24 cellular contexts compared by ENCODE assay signal in the genomic region with DNA sequence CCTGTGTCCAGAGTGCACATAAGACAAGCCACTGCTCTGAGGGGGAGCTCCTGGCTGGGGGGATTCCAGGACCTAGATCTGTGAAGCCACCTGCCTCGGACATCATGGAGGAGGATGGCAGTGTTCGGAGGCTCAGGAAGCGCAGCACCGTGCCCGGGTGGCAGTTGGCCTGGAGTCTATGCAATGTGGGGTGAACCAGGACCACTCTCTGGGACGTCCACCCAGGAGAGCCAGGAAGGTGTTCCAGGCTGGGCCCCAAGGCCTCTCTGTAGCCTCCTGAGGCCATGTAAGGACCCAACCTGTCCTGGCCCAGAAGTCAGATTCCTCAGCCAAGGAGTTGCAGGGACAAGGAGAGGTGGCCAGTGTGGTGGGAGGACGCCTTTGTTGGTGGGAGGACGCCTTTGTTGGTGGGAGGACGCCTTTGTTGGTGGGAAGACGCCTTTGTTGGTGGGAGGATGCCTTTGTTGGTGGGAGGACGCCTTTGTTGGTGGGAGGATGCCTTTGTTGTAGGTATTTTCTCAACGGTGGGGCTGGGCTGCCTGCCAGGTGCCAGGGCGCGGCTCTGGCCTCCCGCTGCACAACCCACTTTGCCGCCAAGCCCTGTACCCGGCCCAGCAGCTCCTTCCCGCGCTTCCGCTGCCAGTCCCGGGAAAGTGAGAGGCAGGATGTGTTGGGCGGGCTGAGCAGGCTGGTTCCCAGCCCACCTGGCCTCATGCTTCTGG. TPM values are rescaled to one million over a fixed set of nuclear protein-coding genes. Genes with fewer than 3 reads are reported as not detected.
DNase-seq lines count a peak whose midpoint lies in the region; ATAC-seq and TF ChIP-seq lines count a peak whose summit lies in the region.
"Had no signal": no experiment of that assay in that cellular context is flagged by ENCODE, and none has a peak within 500 bp of the region (broad histone marks: within the 10 kb centered on the region; RNA-seq: fewer than 3 reads in every experiment).

No MANE protein-coding gene starts in this region.

- peaks cover 11% of the 10 kb centered on the region for H3K4me1 Mint-ChIP-seq in nephron progenitor cell

- H3K9me3 ChIP-seq in Peyer's patch, result no peaks in the 10 kb centered on the region
- H3K9me3 ChIP-seq: vagina had no signal

- H3K36me3 Mint-ChIP-seq in nephron progenitor cell (ENCODE audit: low read depth), result no peaks in the 10 kb centered on the region
- H3K36me3 Mint-ChIP-seq: activated CD8-positive, alpha-beta memory T cell treated with anti-CD3 and anti-CD28 coated beads, Interleukin-2, amount 10 ng/mL, durations not matched to agents 7 days and 5 days; memory B cell; naive B cell had no signal

- H3K4me1 ChIP-seq in Peyer's patch, result peaks cover 0 to 18% (median 3%) of the 10 kb centered on the region in 4 donors

- peaks cover 18% of the 10 kb centered on the region for H3K27me3 Mint-ChIP-seq in nephron progenitor cell (ENCODE audit: low read depth, poor library complexity)
- H3K27me3 Mint-ChIP-seq: B cell, memory B cell had no signal

- H3K4me3 Mint-ChIP-seq in nephron progenitor cell, result no peak overlapping the region
- H3K4me3 Mint-ChIP-seq: activated CD4-positive, alpha-beta T cell treated with anti-CD3 and anti-CD28 coated beads, Interleukin-2, amount 10 ng/mL, durations not matched to agents 7 days and 5 days; activated CD8-positive, alpha-beta memory T cell treated with anti-CD3 and anti-CD28 coated beads, Interleukin-2, amount 10 ng/mL, durations not matched to agents 7 days and 5 days; B cell; memory B cell; naive B cell; T-helper 2 cell treated with Interferon-gamma antibody and Interleukin-4, amounts not matched to agents 5 μg/mL and 100 μg/mL, for 36 hours had no signal

- peaks cover 4% of the 10 kb centered on the region for H3K9me3 Mint-ChIP-seq in nephron progenitor cell
- H3K9me3 Mint-ChIP-seq: activated CD4-positive, alpha-beta T cell treated with anti-CD3 and anti-CD28 coated beads, Interleukin-2, amount 10 ng/mL, durations not matched to agents 7 days and 5 days; memory B cell; naive B cell; T-helper 2 cell treated with Interferon-gamma antibody and Interleukin-4, amounts not matched to agents 5 μg/mL and 100 μg/mL, for 36 hours had no signal

- TF ChIP-seq CTCF in Peyer's patch (IDR thresholded peaks at IDR 0.05) (no peak), nephron progenitor cell (IDR thresholded peaks at IDR 0.05) (no peak)

- no peaks in the 10 kb centered on the region for H3K36me3 ChIP-seq in Peyer's patch
- H3K36me3 ChIP-seq: vagina had no signal

- peak overlapping the region; percentile 66 for H3K27ac Mint-ChIP-seq in nephron progenitor cell
- H3K27ac Mint-ChIP-seq: activated CD4-positive, alpha-beta T cell treated with anti-CD3 and anti-CD28 coated beads, Interleukin-2, amount 10 ng/mL, durations not matched to agents 7 days and 5 days; activated CD8-positive, alpha-beta memory T cell treated with anti-CD3 and anti-CD28 coated beads, Interleukin-2, amount 10 ng/mL, durations not matched to agents 7 days and 5 days; memory B cell; naive B cell; T-helper 2 cell treated with Interferon-gamma antibody and Interleukin-4, amounts not matched to agents 5 μg/mL and 100 μg/mL, for 36 hours had no signal

- no peak for ATAC-seq in GM21619 (IDR thresholded peaks at IDR 0.05; ENCODE audit: unreplicated experiment)
- ATAC-seq in GM18907 (IDR thresholded peaks at IDR 0.05; ENCODE audit: unreplicated experiment), result no peak
- no peak for ATAC-seq in GM18520 (IDR thresholded peaks at IDR 0.05; ENCODE audit: unreplicated experiment)
- ATAC-seq: activated CD8-positive, alpha-beta memory T cell treated with anti-CD3 and anti-CD28 coated beads, Interleukin-2, amount 10 ng/mL, durations not matched to agents 7 days and 5 days had no signal

- peak overlapping the region in 3 of 4 donors; percentile 62 to 93 (median 90) for H3K27ac ChIP-seq in Peyer's patch
- H3K27ac ChIP-seq: vagina, VCaP had no signal

- peak; percentile 100 for DNase-seq in COLO668 (lab: John Stamatoyannopoulos, UW; ENCODE audit: unreplicated experiment)
- peak; percentile 34 for DNase-seq in LoVo (ENCODE audit: low spot score)
- DNase-seq in Peyer's patch, result peak in 2 of 3 donors; percentile 63 to 78
- DNase-seq in nephron progenitor cell, result no peak
- DNase-seq in NOMO-1 treated with dmso at 0.1 percent for 144 hours (lab: John Stamatoyannopoulos, UW; ENCODE audit: unreplicated experiment), result no peak
- DNase-seq: activated CD4-positive, alpha-beta T cell treated with anti-CD3 and anti-CD28 coated beads, Interleukin-2, amount 10 ng/mL, durations not matched to agents 7 days and 5 days; activated CD8-positive, alpha-beta memory T cell treated with anti-CD3 and anti-CD28 coated beads, Interleukin-2, amount 10 ng/mL, durations not matched to agents 7 days and 5 days; activated naive CD4-positive, alpha-beta T cell treated with anti-CD3 and anti-CD28 coated beads, Interleukin-2, amount 50 U/mL, for 16 hours; head of caudate nucleus; Kasumi-1; naive B cell; NCI-H1694 treated with DMSO at 0.1 percent for 48 hours; NCI-H524; stimulated activated CD4-positive, alpha-beta T cell treated with anti-CD3 and anti-CD28 coated beads, Interleukin-1b, Interleukin-23, amount 100 ng/mL, for 48 hours had no signal

- H3K27me3 ChIP-seq in Peyer's patch, result no peaks in the 10 kb centered on the region
- H3K27me3 ChIP-seq: vagina had no signal

- no peak for TF ChIP-seq POLR2A in Peyer's patch (IDR thresholded peaks at IDR 0.05)

- H3K4me3 ChIP-seq in Peyer's patch, result no peak overlapping the region
- H3K4me3 ChIP-seq: vagina had no signal

RNA-seq across cellular contexts. Expression of gene BMP8B, which starts 30.6 kb away (rescaled TPM):
- 10 to 100 TPM in 3 of 4 donors, 1 to 10 TPM in 1; 1.7 to 34.0 (median 15.7) TPM for total RNA-seq in Peyer's patch

RNA-seq across cellular contexts. Expression of gene OXCT2, which starts 48.1 kb away (rescaled TPM):
- total RNA-seq in Peyer's patch, result 10 to 100 TPM in 1 of 4 donors, 1 to 10 TPM in 3; 5.0 to 12.2 (median 6.8) TPM
- total RNA-seq: A673; activated CD4-positive, alpha-beta T cell treated with anti-CD3 and anti-CD28 coated beads, Interleukin-2, amount 10 ng/mL, durations not matched to agents 7 days and 5 days; skeletal muscle tissue; vagina had no signal

Comparison
In these comparisons a context has a peak if more than half of its experiments do, and no peak if none do; other contexts are left out.
1. DNase-seq: peak in COLO668 (single experiment), LoVo (single experiment) and Peyer's patch (2 of 3); none in nephron progenitor cell (single experiment) and NOMO-1 treated with dmso at 0.1 percent for 144 hours (single experiment).